1 cellular context compared by ENCODE assay signal in genomic region chr14:49687942-49688700, GRCh38.
TF ChIP-seq lines count a peak whose summit lies in the region.

POLE2 (minus strand) TSS chr14:49688214; CDS start chr14:49688203, 11 bp downstream.

TF ChIP-seq in GM12878, 131 proteins besides CTCF, POLR2A, EP300 and RAD21 (continued from another document and continues in another):
- TF ChIP-seq ATF3 (IDR thresholded peaks at IDR 0.05; ENCODE audit: borderline replicate concordance, extremely low read depth, low read depth, low read length) = no peak
- peak; percentile 63 for TF ChIP-seq IKZF1 (conservative IDR thresholded peaks at IDR 0.05)
- no peak for TF ChIP-seq ESRRA (IDR thresholded peaks at IDR 0.05; ENCODE audit: low read length)
- 0 out of 2 replicates have a peak, but pooled peaks have one; percentile 21 for TF ChIP-seq TCF12 (IDR thresholded peaks at IDR 0.05; ENCODE audit: low read depth, low read length)
- TF ChIP-seq TCF3 (IDR thresholded peaks at IDR 0.05; ENCODE audit: borderline replicate concordance, insufficient read depth, low read depth, low read length) = no peak
- TF ChIP-seq TCF7 (IDR thresholded peaks at IDR 0.05; ENCODE audit: borderline replicate concordance) = no peak
- no peak for TF ChIP-seq NR2C1 (IDR thresholded peaks at IDR 0.05)
- no peak for TF ChIP-seq STAT3 (IDR thresholded peaks at IDR 0.05; ENCODE audit: low read depth, low read length)
- TF ChIP-seq POU2F2 (IDR thresholded peaks at IDR 0.05; ENCODE audit: borderline replicate concordance, low read depth, low read length) = peak; percentile 69; the same call in 2 of the 3 replicates
- no peak for TF ChIP-seq HDAC2 (IDR thresholded peaks at IDR 0.05)
- TF ChIP-seq BCL3 (IDR thresholded peaks at IDR 0.05; ENCODE audit: borderline replicate concordance, insufficient read depth, low read depth, low read length, poor library complexity, severe bottlenecking) = no peak
- TF ChIP-seq RAD51 (IDR thresholded peaks at IDR 0.05) = no peak
- TF ChIP-seq IRF3 (IDR thresholded peaks at IDR 0.05) = no peak
- peak; percentile 99 for TF ChIP-seq RB1 (IDR thresholded peaks at IDR 0.05; ENCODE audit: borderline replicate concordance)
- no peak for TF ChIP-seq SKIL (IDR thresholded peaks at IDR 0.05; ENCODE audit: low read depth, poor library complexity, severe bottlenecking)
- TF ChIP-seq REST (IDR thresholded peaks at IDR 0.05; ENCODE audit: low read depth, low read length) = no peak
- TF ChIP-seq MEF2A (IDR thresholded peaks at IDR 0.05; ENCODE audit: insufficient read depth, low read depth, low read length) = no peak
- no peak for TF ChIP-seq SREBF1 (IDR thresholded peaks at IDR 0.05; ENCODE audit: low read length)
- TF ChIP-seq E2F4 (IDR thresholded peaks at IDR 0.05; ENCODE audit: low read depth, low read length) = peak; percentile 86
- TF ChIP-seq FOXK2 (IDR thresholded peaks at IDR 0.05) = no peak
- TF ChIP-seq ZNF687 (IDR thresholded peaks at IDR 0.05) = peak; percentile 95
- TF ChIP-seq PAX5 (IDR thresholded peaks at IDR 0.05; ENCODE audit: borderline replicate concordance, low read depth, low read length) = no peak
- TF ChIP-seq RELA (IDR thresholded peaks at IDR 0.05; ENCODE audit: borderline replicate concordance, partially characterized antibody) = peak; percentile 32
- TF ChIP-seq E4F1 (IDR thresholded peaks at IDR 0.05; ENCODE audit: borderline replicate concordance, partially characterized antibody) = no peak
- peak; percentile 35; the same call in 1 of the 2 replicates for TF ChIP-seq CBFB (IDR thresholded peaks at IDR 0.05; ENCODE audit: low read depth)
- peak; percentile 73; the same call in 1 of the 2 replicates for TF ChIP-seq PML (IDR thresholded peaks at IDR 0.05; ENCODE audit: low read length)
- TF ChIP-seq SPI1 (IDR thresholded peaks at IDR 0.05; ENCODE audit: borderline replicate concordance, insufficient read depth, low read depth, low read length) = no peak
- TF ChIP-seq NFXL1 (IDR thresholded peaks at IDR 0.05; ENCODE audit: borderline replicate concordance) = no peak
- no peak for TF ChIP-seq KDM1A (IDR thresholded peaks at IDR 0.05; ENCODE audit: borderline replicate concordance)
- TF ChIP-seq FOXM1 (IDR thresholded peaks at IDR 0.05; ENCODE audit: low read depth, low read length) = no peak
- TF ChIP-seq HDAC6 (IDR thresholded peaks at IDR 0.05; ENCODE audit: unreplicated experiment) = no peak
- TF ChIP-seq ZNF24 (IDR thresholded peaks at IDR 0.05) = no peak
- TF ChIP-seq MTA2 (IDR thresholded peaks at IDR 0.05; ENCODE audit: low read depth) = 0 out of 2 replicates have a peak, but pooled peaks have one; percentile 23
- TF ChIP-seq LARP7 (IDR thresholded peaks at IDR 0.05) = peak; percentile 43; the same call in 1 of the 2 replicates
- TF ChIP-seq SIN3A (IDR thresholded peaks at IDR 0.05; ENCODE audit: low read depth, low read length) = peak; percentile 60; the same call in 1 of the 2 replicates
- peak; percentile 88 for TF ChIP-seq TAF1 (IDR thresholded peaks at IDR 0.05; ENCODE audit: borderline replicate concordance, low read depth, low read length)
- TF ChIP-seq IRF4 (IDR thresholded peaks at IDR 0.05; ENCODE audit: low read depth, low read length) = no peak
- TF ChIP-seq ZNF274 (IDR thresholded peaks at IDR 0.05; ENCODE audit: insufficient read depth, insufficient read length) = no peak
- TF ChIP-seq JUNB (IDR thresholded peaks at IDR 0.05) = no peak
- no peak for TF ChIP-seq ELK1 (IDR thresholded peaks at IDR 0.05; ENCODE audit: low read depth, low read length)
- TF ChIP-seq YY1 (IDR thresholded peaks at IDR 0.05; ENCODE audit: low read depth, low read length) = peak; percentile 97
- TF ChIP-seq MTA3 (IDR thresholded peaks at IDR 0.05; ENCODE audit: borderline replicate concordance, low read length) = no peak
- no peak for TF ChIP-seq EED (IDR thresholded peaks at IDR 0.05; ENCODE audit: low read depth)
- TF ChIP-seq SREBF2 (IDR thresholded peaks at IDR 0.05; ENCODE audit: low read length) = no peak
- no peak for TF ChIP-seq BACH1 (IDR thresholded peaks at IDR 0.05; ENCODE audit: borderline replicate concordance)
- no peak for TF ChIP-seq SUPT20H (IDR thresholded peaks at IDR 0.05; ENCODE audit: borderline replicate concordance, control insufficient read depth, low read depth, low read length)
- TF ChIP-seq NR2F1 (conservative IDR thresholded peaks at IDR 0.05) = peak; percentile 76
- TF ChIP-seq MXI1 (IDR thresholded peaks at IDR 0.05; ENCODE audit: low read depth, low read length) = peak; percentile 57; the same call in 1 of the 2 replicates
- no peak for TF ChIP-seq NFIC (IDR thresholded peaks at IDR 0.05; ENCODE audit: low read depth, low read length)
- TF ChIP-seq RUNX3 (IDR thresholded peaks at IDR 0.05; ENCODE audit: low read length) = peak; percentile 15; the same call in 1 of the 2 replicates
- TF ChIP-seq MYB (IDR thresholded peaks at IDR 0.05; ENCODE audit: borderline replicate concordance, low read depth, low read length) = no peak
- TF ChIP-seq NRF1 (conservative IDR thresholded peaks at IDR 0.05; ENCODE audit: low read depth, low read length) = no peak
